In genomic region chr1:211514030-211514754, GRCh38 we compare ENCODE assay signal across 8 cellular contexts. TPM values are rescaled to one million over a fixed set of nuclear protein-coding genes. Genes with fewer than 3 reads are reported as not detected.
DNase-seq lines count a peak whose midpoint lies in the region; ATAC-seq and TF ChIP-seq lines count a peak whose summit lies in the region.

No MANE protein-coding gene starts in this region.

- no peaks in the 10 kb centered on the region for H3K9me3 Mint-ChIP-seq in nephron progenitor cell

- H3K4me1 ChIP-seq in DND-41 (ENCODE audit: insufficient read depth, low read length), result peaks cover 12% of the 10 kb centered on the region
- peaks cover 4% of the 10 kb centered on the region for H3K4me1 ChIP-seq in fibroblast of lung (ENCODE audit: control insufficient read depth, extremely low read depth, insufficient read depth, low read length)

- TF ChIP-seq CTCF in DND-41 (IDR thresholded peaks at IDR 0.05; ENCODE audit: borderline replicate concordance, extremely low read depth, low read length, poor library complexity, severe bottlenecking) (peak; percentile 77), fibroblast of lung (conservative IDR thresholded peaks at IDR 0.05 in 1 of 2, IDR thresholded peaks at IDR 0.05 in 1 of 2; ENCODE audit: low read depth in 1 of 2, low read length in 2 of 2) (peak; percentile 76), nephron progenitor cell (IDR thresholded peaks at IDR 0.05) (peak; percentile 74)

- in situ Hi-C loops in KBM-7 (cut with MboI; ENCODE audit: low pct_unique_long_range_greater_than_20kb, low sequenced_read_pairs), result no loop called here

- H3K4me3 ChIP-seq in DND-41 (ENCODE audit: low read depth in 1 of 2, low read length in 2 of 2) (no peak overlapping the region), fibroblast of lung (replicated peaks in 1 of 4; ENCODE audit: control extremely low read depth in 1 of 4, insufficient read depth in 1 of 4, low read depth in 3 of 4, low read length in 4 of 4) (no peak overlapping the region)

- H3K27me3 Mint-ChIP-seq in nephron progenitor cell (ENCODE audit: low read depth, poor library complexity), result peaks cover 15% of the 10 kb centered on the region

- no peak overlapping the region for H3K9ac ChIP-seq in DND-41 (ENCODE audit: low read depth, low read length)
- no peak overlapping the region for H3K9ac ChIP-seq in fibroblast of lung (ENCODE audit: insufficient read depth, low read length)

- H3K36me3 Mint-ChIP-seq in nephron progenitor cell (ENCODE audit: low read depth), result no peaks in the 10 kb centered on the region

- ATAC-seq in DND-41 (ENCODE audit: insufficient read depth, low read depth) (peak; percentile 66), GM21737 (IDR thresholded peaks at IDR 0.05; ENCODE audit: unreplicated experiment) (peak; percentile 44)
- ATAC-seq in stimulated activated naive CD8-positive, alpha-beta T cell treated with anti-CD3 and anti-CD28 coated beads, Interleukin-15, Interleukin-2, amounts not matched to agents 100 U/mL and 50 U/mL, for 24 hours, result peak; percentile 83

- H3K4me1 Mint-ChIP-seq in nephron progenitor cell, result peaks cover 24% of the 10 kb centered on the region

- H3K4me2 ChIP-seq in DND-41 (ENCODE audit: insufficient read depth, low read length) (no peak overlapping the region), fibroblast of lung (ENCODE audit: extremely low read depth, insufficient read depth, low read length) (no peak overlapping the region)

- H3K9me3 ChIP-seq in DND-41 (ENCODE audit: insufficient read depth, low read length, severe bottlenecking), result no peaks in the 10 kb centered on the region
- H3K9me3 ChIP-seq in fibroblast of lung (ENCODE audit: control insufficient read depth, insufficient read depth, low read depth, low read length), result no peaks in the 10 kb centered on the region

- H3K27me3 ChIP-seq in DND-41 (ENCODE audit: insufficient read depth, low read length, poor library complexity) (peaks cover 6% of the 10 kb centered on the region), fibroblast of lung (ENCODE audit: control insufficient read depth, insufficient read depth, low read length) (peaks cover 3% of the 10 kb centered on the region)

- H3K79me2 ChIP-seq in DND-41 (ENCODE audit: insufficient read depth, low read length), result no peaks in the 10 kb centered on the region
- no peaks in the 10 kb centered on the region for H3K79me2 ChIP-seq in fibroblast of lung (ENCODE audit: control insufficient read depth, insufficient read depth, low read length)

- DNase-seq in DND-41 (peak; percentile 65), KBM-7 (peak; percentile 87), fibroblast of lung (ENCODE audit: low read depth in 2 of 2) (peak; percentile 83 to 85), nephron progenitor cell (peak; percentile 86)
- peak; percentile 67 for DNase-seq in activated T-cell treated with anti-CD3 and anti-CD28 coated beads, Interleukin-2, amount 50 U/mL, for 1 hour
- DNase-seq in stimulated activated naive CD8-positive, alpha-beta T cell treated with anti-CD3 and anti-CD28 coated beads, Interleukin-15, Interleukin-2, amounts not matched to agents 100 U/mL and 50 U/mL, for 24 hours, result peak; percentile 85

- H3K27ac Mint-ChIP-seq in nephron progenitor cell, result no peak overlapping the region

- H3K27ac ChIP-seq in DND-41 (ENCODE audit: low read length) (no peak overlapping the region), fibroblast of lung (ENCODE audit: insufficient read depth, low read length) (no peak overlapping the region)

- no peak overlapping the region for H3K4me3 Mint-ChIP-seq in nephron progenitor cell

- H2AFZ ChIP-seq in DND-41 (ENCODE audit: low read depth, low read length) (no peak overlapping the region), fibroblast of lung (ENCODE audit: low read length) (no peak overlapping the region)

- no peaks in the 10 kb centered on the region for H3K36me3 ChIP-seq in DND-41 (ENCODE audit: insufficient read depth, low read length)
- H3K36me3 ChIP-seq in fibroblast of lung (ENCODE audit: control insufficient read depth, insufficient read depth, low read length), result no peaks in the 10 kb centered on the region

- H4K20me1 ChIP-seq in DND-41 (ENCODE audit: insufficient read depth, low read length) (no peaks in the 10 kb centered on the region; the same call in 1 of the 2 replicates), fibroblast of lung (ENCODE audit: control insufficient read depth, extremely low read depth, insufficient read depth, low read length) (no peaks in the 10 kb centered on the region)

TF ChIP-seq in PFSK-1, 5 proteins besides CTCF, POLR2A, EP300 and RAD21:
- TF ChIP-seq FOXP2 (optimal IDR thresholded peaks at IDR 0.05; ENCODE audit: borderline replicate concordance, extremely low read depth, extremely low read length, insufficient read depth), result peak; percentile 83
- TF ChIP-seq TAF1 (IDR thresholded peaks at IDR 0.05; ENCODE audit: borderline replicate concordance, insufficient read depth, low read length), result no peak
TF ChIP-seq in PFSK-1: peak in this region for 1.

RNA-seq across cellular contexts. Expression of gene RD3, which starts 22.2 kb away (rescaled TPM):
- polyA plus RNA-seq in PFSK-1 (2012; ENCODE audit: insufficient read length, low read depth), result not detected
- total RNA-seq in fibroblast of lung, result not detected in 2 replicates
- polyA plus RNA-seq in fibroblast of lung, result not detected in 2 replicates
- polyA plus RNA-seq in fibroblast of lung (2012), result not detected in 2 replicates
- not detected in 2 replicates for polyA minus RNA-seq in fibroblast of lung (ENCODE audit: low replicate concordance)
